ENCODE assay signal across 12 cellular contexts in the genomic region with DNA sequence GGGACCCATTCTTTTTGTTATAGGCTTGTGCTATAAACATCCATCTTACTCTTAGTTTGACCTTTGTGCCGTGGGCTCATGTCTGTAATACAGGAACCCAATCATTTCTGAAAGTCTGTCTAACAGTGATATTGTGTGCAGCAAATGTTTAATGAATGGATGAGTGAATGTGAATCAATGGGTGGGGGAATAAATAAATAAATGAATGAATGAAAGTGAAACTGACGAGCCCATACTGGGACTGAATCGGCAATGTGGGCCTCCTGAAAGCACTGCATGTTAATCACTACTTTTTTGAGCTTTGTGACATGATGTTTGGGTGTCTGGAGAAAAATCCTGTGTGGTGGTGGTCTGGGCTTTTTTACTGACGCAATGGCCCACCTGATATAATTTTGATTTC.
A peak's percentile ranks its signal among the peaks of the same experiment; 100 is the strongest.
DNase-seq lines count a peak whose midpoint lies in the region; ATAC-seq lines count a peak whose summit lies in the region.
"Had no signal": no experiment of that assay in that cellular context is flagged by ENCODE, and none has a peak within 500 bp of the region (broad histone marks: within the 10 kb centered on the region; RNA-seq: fewer than 3 reads in every experiment).

No MANE protein-coding gene starts in this region.

- H3K27ac ChIP-seq in effector memory CD4-positive, alpha-beta T cell (ENCODE audit: insufficient read depth, low read length, poor library complexity, severe bottlenecking) = peak overlapping the region; percentile 52

- no peaks in the 10 kb centered on the region for H3K27me3 ChIP-seq in effector memory CD4-positive, alpha-beta T cell (replicated peaks; ENCODE audit: control insufficient read depth, insufficient read depth, low read length, poor library complexity, severe bottlenecking)

- DNase-seq in effector memory CD4-positive, alpha-beta T cell = peak in 2 of 3 donors; percentile 9 to 30
- DNase-seq in COLO668 (lab: John Stamatoyannopoulos, UW; ENCODE audit: unreplicated experiment) (no peak), NOMO-1 (lab: John Stamatoyannopoulos, UW; ENCODE audit: unreplicated experiment in 2 of 2) (no peak), retina (no peak)
- DNase-seq: DND-41, OCI-M1 had no signal

- peaks cover 16% of the 10 kb centered on the region for H3K4me1 ChIP-seq in effector memory CD4-positive, alpha-beta T cell (ENCODE audit: control insufficient read depth, insufficient read depth, low read length, poor library complexity, severe bottlenecking)

- H3K36me3 ChIP-seq in effector memory CD4-positive, alpha-beta T cell (ENCODE audit: control insufficient read depth, insufficient read depth, low read length) = no peaks in the 10 kb centered on the region

- peak overlapping the region; percentile 56; the same call in 1 of the 2 replicates for H3K4me3 ChIP-seq in GM08714 (ENCODE audit: low read length)
- peak overlapping the region; percentile 39 for H3K4me3 ChIP-seq in effector memory CD4-positive, alpha-beta T cell (ENCODE audit: insufficient read depth, low read depth, low read length, poor library complexity, severe bottlenecking)
- H3K4me3 ChIP-seq: K562 had no signal

- peaks cover 14% of the 10 kb centered on the region for H3K36me3 Mint-ChIP-seq in T-helper 1 cell treated with Interleukin-12 subunit alpha and Interleukin-12 subunit beta and Interleukin-4 antibody, amounts not matched to agents 30 μg/mL and 1 μg/mL, for 36 hours (ENCODE audit: low read depth)

- no peaks in the 10 kb centered on the region for H3K27me3 Mint-ChIP-seq in T-helper 1 cell treated with Interleukin-12 subunit alpha and Interleukin-12 subunit beta and Interleukin-4 antibody, amounts not matched to agents 30 μg/mL and 1 μg/mL, for 36 hours (ENCODE audit: low read depth)

- H3K4me1 Mint-ChIP-seq in T-helper 1 cell treated with Interleukin-12 subunit alpha and Interleukin-12 subunit beta and Interleukin-4 antibody, amounts not matched to agents 30 μg/mL and 1 μg/mL, for 36 hours (ENCODE audit: low read depth) = peaks cover 36% of the 10 kb centered on the region

- H3K4me3 Mint-ChIP-seq in T-helper 1 cell treated with Interleukin-12 subunit alpha and Interleukin-12 subunit beta and Interleukin-4 antibody, amounts not matched to agents 30 μg/mL and 1 μg/mL, for 36 hours = peak overlapping the region; percentile 72

- ATAC-seq in GM21526 (IDR thresholded peaks at IDR 0.05; ENCODE audit: low FRiP score, unreplicated experiment) = peak; percentile 40
- ATAC-seq in GM21515 (IDR thresholded peaks at IDR 0.05; ENCODE audit: unreplicated experiment) = no peak
- ATAC-seq: esophagus mucosa, K562 had no signal

- no peaks in the 10 kb centered on the region for H3K9me3 Mint-ChIP-seq in T-helper 1 cell treated with Interleukin-12 subunit alpha and Interleukin-12 subunit beta and Interleukin-4 antibody, amounts not matched to agents 30 μg/mL and 1 μg/mL, for 36 hours

- H3K27ac Mint-ChIP-seq in T-helper 1 cell treated with Interleukin-12 subunit alpha and Interleukin-12 subunit beta and Interleukin-4 antibody, amounts not matched to agents 30 μg/mL and 1 μg/mL, for 36 hours = peak overlapping the region; percentile 78

- H3K9me3 ChIP-seq in effector memory CD4-positive, alpha-beta T cell (ENCODE audit: control insufficient read depth, low read length) = no peaks in the 10 kb centered on the region

Comparison
In these comparisons a context has a peak if more than half of its experiments do, and no peak if none do; other contexts are left out.
1. DNase-seq: peak in effector memory CD4-positive, alpha-beta T cell (2 of 3); none in COLO668 (single experiment), NOMO-1 (0 of 2) and retina (single experiment).